8 cellular contexts compared by ENCODE assay signal in genomic region chr20:36344517-36345132, GRCh38. TPM values are rescaled to one million over a fixed set of nuclear protein-coding genes. Genes with fewer than 3 reads are reported as not detected.
A peak's percentile ranks its signal among the peaks of the same experiment; 100 is the strongest.
DNase-seq lines count a peak whose midpoint lies in the region; TF ChIP-seq lines count a peak whose summit lies in the region.

No MANE protein-coding gene starts in this region.

- no peaks in the 10 kb centered on the region for H3K9me3 Mint-ChIP-seq in neural crest cell

- H3K4me1 Mint-ChIP-seq in neural crest cell = no peaks in the 10 kb centered on the region

- no peaks in the 10 kb centered on the region for H3K36me3 Mint-ChIP-seq in neural crest cell (ENCODE audit: low read depth)

- no peak overlapping the region for H3K4me3 Mint-ChIP-seq in neural crest cell

- H3K27me3 Mint-ChIP-seq in neural crest cell (ENCODE audit: low read depth) = no peaks in the 10 kb centered on the region

- TF ChIP-seq CTCF in GM13977 (IDR thresholded peaks at IDR 0.05; ENCODE audit: extremely low read depth, insufficient read depth, missing control alignments) = no peak
- no peak for TF ChIP-seq CTCF in neural crest cell (conservative IDR thresholded peaks at IDR 0.05)

- in situ Hi-C loops in GM13977 (cut with MboI; ENCODE audit: low pct_unique_long_range_greater_than_20kb, low sequenced_read_pairs, unreplicated experiment) = no loop called here

- DNase-seq in GM13977 (ENCODE audit: low spot score) (peak; percentile 42), NAMALWA (ENCODE audit: low spot score) (peak; percentile 24), ecto neural progenitor cell (ENCODE audit: low spot score) (peak; percentile 83), neural crest cell (ENCODE audit: low read depth, low spot score) (peak; percentile 62), DMS153 (lab: John Stamatoyannopoulos, UW) (no peak), DMS153 treated with DMSO at 0.1 percent for 48 hours (lab: John Stamatoyannopoulos, UW; ENCODE audit: unreplicated experiment) (no peak), NCI-H748 treated with DMSO at 0.1 percent for 48 hours (lab: John Stamatoyannopoulos, UW) (no peak), SKM-1 (lab: John Stamatoyannopoulos, UW; ENCODE audit: unreplicated experiment) (no peak)

- H3K27ac Mint-ChIP-seq in neural crest cell (ENCODE audit: unreplicated experiment) = no peak overlapping the region

RNA-seq across cellular contexts. Expression of gene DLGAP4, which starts 38.5 kb away (rescaled TPM):
- 95.6 and 105 TPM in 2 replicates for total RNA-seq in neural crest cell

Comparison
In these comparisons a context has a peak if more than half of its experiments do, and no peak if none do; other contexts are left out.
1. DNase-seq: peak in GM13977 (single experiment), NAMALWA (single experiment), ecto neural progenitor cell (single experiment) and neural crest cell (single experiment); none in DMS153 (single experiment), DMS153 treated with DMSO at 0.1 percent for 48 hours (single experiment), NCI-H748 treated with DMSO at 0.1 percent for 48 hours (single experiment) and SKM-1 (single experiment).